In the genomic region with DNA sequence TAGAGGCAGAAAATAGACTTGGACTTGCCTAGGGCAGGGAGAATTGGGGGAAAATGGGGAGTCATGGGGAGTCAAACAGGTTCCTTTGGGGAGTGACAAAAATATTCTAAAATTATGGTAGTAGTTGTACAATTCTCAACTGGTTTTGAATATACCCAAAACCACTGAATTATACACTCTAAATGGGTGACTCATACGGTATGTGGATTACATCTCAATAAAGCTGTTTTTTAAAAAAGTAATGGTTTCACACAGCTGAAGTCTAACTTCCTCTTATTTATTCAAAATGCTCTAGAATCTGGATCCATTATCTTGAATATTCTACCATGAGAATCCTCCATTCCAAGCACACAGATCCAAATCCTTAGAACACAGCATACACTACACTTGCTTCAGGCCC, we compare ENCODE assay signal across 1 cellular context.
TF ChIP-seq lines count a peak whose summit lies in the region.

No MANE protein-coding gene starts in this region.

TF ChIP-seq in IMR-90, 13 proteins besides CTCF, POLR2A, EP300 and RAD21:
- TF ChIP-seq RCOR1 (IDR thresholded peaks at IDR 0.05; ENCODE audit: insufficient replicate concordance, low read length) (no peak), BHLHE40 (IDR thresholded peaks at IDR 0.05; ENCODE audit: low read depth, low read length) (no peak), FOS (IDR thresholded peaks at IDR 0.05; ENCODE audit: low read depth, low read length) (peak; percentile 36; the same call in 1 of the 2 replicates), MAFK (IDR thresholded peaks at IDR 0.05; ENCODE audit: low read depth, low read length) (no peak)
TF ChIP-seq in IMR-90: peak in this region for 1.
